ENCODE assay signal across 1 cellular context in genomic region chr1:11692899-11693590, GRCh38.
A peak's percentile ranks its signal among the peaks of the same experiment; 100 is the strongest.
TF ChIP-seq lines count a peak whose summit lies in the region.

No MANE protein-coding gene starts in this region.

TF ChIP-seq in IMR-90, 13 proteins besides CTCF, POLR2A, EP300 and RAD21 (continued from another document):
- TF ChIP-seq MAFK (IDR thresholded peaks at IDR 0.05; ENCODE audit: low read depth, low read length) = no peak
- TF ChIP-seq FOS (IDR thresholded peaks at IDR 0.05; ENCODE audit: low read depth, low read length) = peak; percentile 61
- TF ChIP-seq BHLHE40 (IDR thresholded peaks at IDR 0.05; ENCODE audit: low read depth, low read length) = 0 out of 2 replicates have a peak, but pooled peaks have one; percentile 25
